ENCODE assay signal across 30 cellular contexts in the genomic region with DNA sequence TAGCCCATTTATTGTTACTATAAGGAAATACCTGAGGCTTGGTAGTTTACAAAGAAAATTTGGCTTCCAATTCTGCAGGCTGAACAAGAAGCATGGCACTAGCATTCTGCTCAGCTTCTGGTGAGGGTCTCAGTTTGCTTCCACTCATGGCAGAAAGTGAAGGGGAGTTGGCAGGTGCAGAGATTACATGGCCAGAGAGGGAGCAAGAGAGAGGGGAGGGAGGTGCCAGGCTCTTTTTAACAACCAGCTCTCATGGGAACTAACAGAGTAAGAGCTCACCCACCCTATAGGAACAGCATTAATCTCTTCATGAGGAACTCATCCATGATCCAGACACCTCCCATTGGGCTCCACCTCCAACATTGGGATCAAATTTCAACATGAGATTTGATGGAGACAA.
"Had no signal": no experiment of that assay in that cellular context is flagged by ENCODE, and none has a peak within 500 bp of the region (broad histone marks: within the 10 kb centered on the region; RNA-seq: fewer than 3 reads in every experiment).

No MANE protein-coding gene starts in this region.

- H3K36me3 Mint-ChIP-seq: immature natural killer cell; naive thymus-derived CD4-positive, alpha-beta T cell; natural killer cell treated with Interleukin-12 subunit alpha and Interleukin-12 subunit beta and Interleukin-15 and Interleukin-18, amount 100 ng/mL, for 72 hours; stimulated activated naive B cell treated with anti-CD40 and anti-IgM and Interleukin-4, amounts not matched to agents 10 μg/mL and 1 μg/mL and 100 μg/mL, for 72 hours had no signal

- ATAC-seq: left colon; left lung; lower lobe of right lung; mucosa of descending colon; naive thymus-derived CD4-positive, alpha-beta T cell; natural killer cell treated with Interleukin-12 subunit alpha and Interleukin-12 subunit beta and Interleukin-15 and Interleukin-18, amount 100 ng/mL, for 72 hours; pancreas; right cardiac atrium; sciatic nerve; stimulated activated naive B cell treated with anti-CD40 and anti-IgM and Interleukin-4, amounts not matched to agents 10 μg/mL and 1 μg/mL and 100 μg/mL, for 72 hours; stimulated activated naive CD8-positive, alpha-beta T cell treated with anti-CD3 and anti-CD28 coated beads, Interleukin-15, Interleukin-2, amounts not matched to agents 100 U/mL and 50 U/mL, for 24 hours had no signal

- H3K4me3 ChIP-seq: left lung, lower lobe of right lung, mucosa of descending colon, pancreas, prostate gland, skin epidermis, stomach, testis, thyroid gland, transverse colon, upper lobe of left lung, vagina had no signal

- H3K9me3 ChIP-seq: left lung, lower lobe of right lung, mucosa of descending colon, pancreas, prostate gland, stomach, testis, thyroid gland, transverse colon, upper lobe of left lung, vagina had no signal

- DNase-seq: immature natural killer cell; kidney; left colon; left lung; lower lobe of right lung; mammary epithelial cell; midbrain; mucosa of descending colon; naive thymus-derived CD4-positive, alpha-beta T cell; nucleus accumbens; pancreas; posterior cingulate gyrus; retina; right cardiac atrium; stimulated activated CD4-positive, alpha-beta T cell treated with anti-CD3 and anti-CD28 coated beads, Interleukin-12 subunit alpha, Interleukin-12 subunit beta, amount 100 ng/mL, for 4 hours; stimulated activated CD4-positive, alpha-beta T cell treated with anti-CD3 and anti-CD28 coated beads, Interleukin-15, amount 100 ng/mL, for 24 hours; stimulated activated CD4-positive, alpha-beta T cell treated with anti-CD3 and anti-CD28 coated beads, Interleukin-2, amount 100 ng/mL, for 24 hours; stimulated activated CD4-positive, alpha-beta T cell treated with anti-CD3 and anti-CD28 coated beads, Interleukin-4, amount 100 ng/mL, for 1 hour; stimulated activated naive B cell treated with anti-CD40 and anti-IgM and Interleukin-4, amounts not matched to agents 10 μg/mL and 1 μg/mL and 100 μg/mL, for 72 hours; stimulated activated naive CD8-positive, alpha-beta T cell treated with anti-CD3 and anti-CD28 coated beads, Interleukin-15, Interleukin-2, amounts not matched to agents 100 U/mL and 50 U/mL, for 24 hours; stomach; testis; thyroid gland; transverse colon; upper lobe of left lung had no signal

- H3K36me3 ChIP-seq: left lung, lower lobe of right lung, pancreas, prostate gland, stomach, thyroid gland, transverse colon, upper lobe of left lung, vagina had no signal

- H3K27ac Mint-ChIP-seq: immature natural killer cell; naive thymus-derived CD4-positive, alpha-beta T cell; natural killer cell treated with Interleukin-12 subunit alpha and Interleukin-12 subunit beta and Interleukin-15 and Interleukin-18, amount 100 ng/mL, for 72 hours; stimulated activated naive B cell treated with anti-CD40 and anti-IgM and Interleukin-4, amounts not matched to agents 10 μg/mL and 1 μg/mL and 100 μg/mL, for 72 hours had no signal

- H3K9me3 Mint-ChIP-seq: naive thymus-derived CD4-positive, alpha-beta T cell; stimulated activated naive B cell treated with anti-CD40 and anti-IgM and Interleukin-4, amounts not matched to agents 10 μg/mL and 1 μg/mL and 100 μg/mL, for 72 hours had no signal

- H3K4me1 ChIP-seq: left lung, lower lobe of right lung, pancreas, prostate gland, stomach, testis, thyroid gland, transverse colon, upper lobe of left lung, vagina had no signal

- H3K27me3 Mint-ChIP-seq: naive thymus-derived CD4-positive, alpha-beta T cell; natural killer cell treated with Interleukin-12 subunit alpha and Interleukin-12 subunit beta and Interleukin-15 and Interleukin-18, amount 100 ng/mL, for 72 hours; stimulated activated naive B cell treated with anti-CD40 and anti-IgM and Interleukin-4, amounts not matched to agents 10 μg/mL and 1 μg/mL and 100 μg/mL, for 72 hours had no signal

- H3K27ac ChIP-seq: left lung, lower lobe of right lung, pancreas, prostate gland, skin epidermis, stomach, testis, thyroid gland, transverse colon, upper lobe of left lung, vagina had no signal

- H3K27me3 ChIP-seq: left lung, pancreas, stomach, testis, thyroid gland, transverse colon, upper lobe of left lung, vagina had no signal

- H3K4me1 Mint-ChIP-seq: immature natural killer cell; naive thymus-derived CD4-positive, alpha-beta T cell; stimulated activated naive B cell treated with anti-CD40 and anti-IgM and Interleukin-4, amounts not matched to agents 10 μg/mL and 1 μg/mL and 100 μg/mL, for 72 hours had no signal

- H3K4me3 Mint-ChIP-seq: immature natural killer cell; naive thymus-derived CD4-positive, alpha-beta T cell; natural killer cell treated with Interleukin-12 subunit alpha and Interleukin-12 subunit beta and Interleukin-15 and Interleukin-18, amount 100 ng/mL, for 72 hours; stimulated activated naive B cell treated with anti-CD40 and anti-IgM and Interleukin-4, amounts not matched to agents 10 μg/mL and 1 μg/mL and 100 μg/mL, for 72 hours had no signal
